ENCODE assay signal across 2 cellular contexts in the genomic region with DNA sequence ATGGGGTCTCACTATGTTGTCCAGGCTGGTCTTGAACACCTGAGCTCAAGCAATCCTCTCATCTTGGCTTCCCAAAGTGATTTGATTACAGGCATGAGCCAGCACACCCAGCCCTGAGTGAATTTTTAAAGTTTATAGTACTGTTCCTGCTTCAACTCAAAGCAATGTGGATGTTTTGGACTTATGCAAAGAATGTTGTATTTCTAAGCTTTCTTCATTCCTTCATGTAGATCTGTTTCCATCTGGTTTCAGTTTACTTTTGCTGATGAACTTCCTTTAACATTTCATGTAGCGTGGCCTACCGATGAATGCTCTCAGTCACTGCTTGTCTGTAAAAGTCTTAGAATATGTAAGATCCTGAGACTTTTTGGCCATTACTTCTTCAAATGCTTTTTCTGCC.
TF ChIP-seq lines count a peak whose summit lies in the region.

No MANE protein-coding gene starts in this region.

TF ChIP-seq in SK-N-SH, 30 proteins besides CTCF, POLR2A, EP300 and RAD21:
- TF ChIP-seq, protein P1, sequence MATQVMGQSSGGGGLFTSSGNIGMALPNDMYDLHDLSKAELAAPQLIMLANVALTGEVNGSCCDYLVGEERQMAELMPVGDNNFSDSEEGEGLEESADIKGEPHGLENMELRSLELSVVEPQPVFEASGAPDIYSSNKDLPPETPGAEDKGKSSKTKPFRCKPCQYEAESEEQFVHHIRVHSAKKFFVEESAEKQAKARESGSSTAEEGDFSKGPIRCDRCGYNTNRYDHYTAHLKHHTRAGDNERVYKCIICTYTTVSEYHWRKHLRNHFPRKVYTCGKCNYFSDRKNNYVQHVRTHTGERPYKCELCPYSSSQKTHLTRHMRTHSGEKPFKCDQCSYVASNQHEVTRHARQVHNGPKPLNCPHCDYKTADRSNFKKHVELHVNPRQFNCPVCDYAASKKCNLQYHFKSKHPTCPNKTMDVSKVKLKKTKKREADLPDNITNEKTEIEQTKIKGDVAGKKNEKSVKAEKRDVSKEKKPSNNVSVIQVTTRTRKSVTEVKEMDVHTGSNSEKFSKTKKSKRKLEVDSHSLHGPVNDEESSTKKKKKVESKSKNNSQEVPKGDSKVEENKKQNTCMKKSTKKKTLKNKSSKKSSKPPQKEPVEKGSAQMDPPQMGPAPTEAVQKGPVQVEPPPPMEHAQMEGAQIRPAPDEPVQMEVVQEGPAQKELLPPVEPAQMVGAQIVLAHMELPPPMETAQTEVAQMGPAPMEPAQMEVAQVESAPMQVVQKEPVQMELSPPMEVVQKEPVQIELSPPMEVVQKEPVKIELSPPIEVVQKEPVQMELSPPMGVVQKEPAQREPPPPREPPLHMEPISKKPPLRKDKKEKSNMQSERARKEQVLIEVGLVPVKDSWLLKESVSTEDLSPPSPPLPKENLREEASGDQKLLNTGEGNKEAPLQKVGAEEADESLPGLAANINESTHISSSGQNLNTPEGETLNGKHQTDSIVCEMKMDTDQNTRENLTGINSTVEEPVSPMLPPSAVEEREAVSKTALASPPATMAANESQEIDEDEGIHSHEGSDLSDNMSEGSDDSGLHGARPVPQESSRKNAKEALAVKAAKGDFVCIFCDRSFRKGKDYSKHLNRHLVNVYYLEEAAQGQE (IDR thresholded peaks at IDR 0.05; ENCODE audit: low read depth, low read length): no peak
- TF ChIP-seq FOSL2 (IDR thresholded peaks at IDR 0.05; ENCODE audit: borderline replicate concordance, low read depth): no peak
- TF ChIP-seq SMC3 (IDR thresholded peaks at IDR 0.05; ENCODE audit: low read depth, low read length): no peak
- TF ChIP-seq, protein P2, sequence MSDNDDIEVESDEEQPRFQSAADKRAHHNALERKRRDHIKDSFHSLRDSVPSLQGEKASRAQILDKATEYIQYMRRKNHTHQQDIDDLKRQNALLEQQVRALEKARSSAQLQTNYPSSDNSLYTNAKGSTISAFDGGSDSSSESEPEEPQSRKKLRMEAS (IDR thresholded peaks at IDR 0.05; ENCODE audit: low read depth): no peak
- no peak for TF ChIP-seq NFIC (IDR thresholded peaks at IDR 0.05; ENCODE audit: borderline replicate concordance)
- TF ChIP-seq MXI1 (IDR thresholded peaks at IDR 0.05; ENCODE audit: low read depth, low read length): no peak
- no peak for TF ChIP-seq MEF2A (IDR thresholded peaks at IDR 0.05; ENCODE audit: borderline replicate concordance, low read depth)
- TF ChIP-seq EZH2phosphoT487 (IDR thresholded peaks at IDR 0.05; ENCODE audit: borderline replicate concordance, low read depth): no peak
- no peak for TF ChIP-seq TAF1 (IDR thresholded peaks at IDR 0.05; ENCODE audit: borderline replicate concordance, low read depth, low read length)
- no peak for TF ChIP-seq POLR2AphosphoS5 (IDR thresholded peaks at IDR 0.05; ENCODE audit: low read depth, low read length)
- no peak for TF ChIP-seq SIN3A (IDR thresholded peaks at IDR 0.05; ENCODE audit: borderline replicate concordance, low read depth, low read length)
- no peak for TF ChIP-seq ELF1 (IDR thresholded peaks at IDR 0.05)
- TF ChIP-seq, protein P3, sequence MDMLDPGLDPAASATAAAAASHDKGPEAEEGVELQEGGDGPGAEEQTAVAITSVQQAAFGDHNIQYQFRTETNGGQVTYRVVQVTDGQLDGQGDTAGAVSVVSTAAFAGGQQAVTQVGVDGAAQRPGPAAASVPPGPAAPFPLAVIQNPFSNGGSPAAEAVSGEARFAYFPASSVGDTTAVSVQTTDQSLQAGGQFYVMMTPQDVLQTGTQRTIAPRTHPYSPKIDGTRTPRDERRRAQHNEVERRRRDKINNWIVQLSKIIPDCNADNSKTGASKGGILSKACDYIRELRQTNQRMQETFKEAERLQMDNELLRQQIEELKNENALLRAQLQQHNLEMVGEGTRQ (IDR thresholded peaks at IDR 0.05; ENCODE audit: borderline replicate concordance, low read depth, low read length): no peak
- no peak for TF ChIP-seq TCF12 (IDR thresholded peaks at IDR 0.05)
- TF ChIP-seq FOXJ3 (CRISPR knock-in tag; IDR thresholded peaks at IDR 0.05): no peak
- no peak for TF ChIP-seq GATA2 (CRISPR knock-in tag; IDR thresholded peaks at IDR 0.05)
- no peak for TF ChIP-seq GABPA (IDR thresholded peaks at IDR 0.05; ENCODE audit: low read depth)
- TF ChIP-seq RXRA (IDR thresholded peaks at IDR 0.05; ENCODE audit: borderline replicate concordance, low read depth): no peak
- no peak for TF ChIP-seq JUND (IDR thresholded peaks at IDR 0.05)

TF ChIP-seq in K562, 482 proteins besides CTCF, POLR2A, EP300 and RAD21:
- TF ChIP-seq, protein P4, sequence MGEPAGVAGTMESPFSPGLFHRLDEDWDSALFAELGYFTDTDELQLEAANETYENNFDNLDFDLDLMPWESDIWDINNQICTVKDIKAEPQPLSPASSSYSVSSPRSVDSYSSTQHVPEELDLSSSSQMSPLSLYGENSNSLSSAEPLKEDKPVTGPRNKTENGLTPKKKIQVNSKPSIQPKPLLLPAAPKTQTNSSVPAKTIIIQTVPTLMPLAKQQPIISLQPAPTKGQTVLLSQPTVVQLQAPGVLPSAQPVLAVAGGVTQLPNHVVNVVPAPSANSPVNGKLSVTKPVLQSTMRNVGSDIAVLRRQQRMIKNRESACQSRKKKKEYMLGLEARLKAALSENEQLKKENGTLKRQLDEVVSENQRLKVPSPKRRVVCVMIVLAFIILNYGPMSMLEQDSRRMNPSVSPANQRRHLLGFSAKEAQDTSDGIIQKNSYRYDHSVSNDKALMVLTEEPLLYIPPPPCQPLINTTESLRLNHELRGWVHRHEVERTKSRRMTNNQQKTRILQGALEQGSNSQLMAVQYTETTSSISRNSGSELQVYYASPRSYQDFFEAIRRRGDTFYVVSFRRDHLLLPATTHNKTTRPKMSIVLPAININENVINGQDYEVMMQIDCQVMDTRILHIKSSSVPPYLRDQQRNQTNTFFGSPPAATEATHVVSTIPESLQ (CRISPR knock-in tag; IDR thresholded peaks at IDR 0.05): no peak
- 0 out of 2 replicates have a peak, but pooled peaks have one; percentile 24 for TF ChIP-seq ZNF121 (CRISPR knock-in tag; conservative IDR thresholded peaks at IDR 0.05)
- TF ChIP-seq, protein P5, sequence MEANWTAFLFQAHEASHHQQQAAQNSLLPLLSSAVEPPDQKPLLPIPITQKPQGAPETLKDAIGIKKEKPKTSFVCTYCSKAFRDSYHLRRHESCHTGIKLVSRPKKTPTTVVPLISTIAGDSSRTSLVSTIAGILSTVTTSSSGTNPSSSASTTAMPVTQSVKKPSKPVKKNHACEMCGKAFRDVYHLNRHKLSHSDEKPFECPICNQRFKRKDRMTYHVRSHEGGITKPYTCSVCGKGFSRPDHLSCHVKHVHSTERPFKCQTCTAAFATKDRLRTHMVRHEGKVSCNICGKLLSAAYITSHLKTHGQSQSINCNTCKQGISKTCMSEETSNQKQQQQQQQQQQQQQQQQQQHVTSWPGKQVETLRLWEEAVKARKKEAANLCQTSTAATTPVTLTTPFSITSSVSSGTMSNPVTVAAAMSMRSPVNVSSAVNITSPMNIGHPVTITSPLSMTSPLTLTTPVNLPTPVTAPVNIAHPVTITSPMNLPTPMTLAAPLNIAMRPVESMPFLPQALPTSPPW (CRISPR knock-in tag; IDR thresholded peaks at IDR 0.05): no peak
- TF ChIP-seq, protein P6, sequence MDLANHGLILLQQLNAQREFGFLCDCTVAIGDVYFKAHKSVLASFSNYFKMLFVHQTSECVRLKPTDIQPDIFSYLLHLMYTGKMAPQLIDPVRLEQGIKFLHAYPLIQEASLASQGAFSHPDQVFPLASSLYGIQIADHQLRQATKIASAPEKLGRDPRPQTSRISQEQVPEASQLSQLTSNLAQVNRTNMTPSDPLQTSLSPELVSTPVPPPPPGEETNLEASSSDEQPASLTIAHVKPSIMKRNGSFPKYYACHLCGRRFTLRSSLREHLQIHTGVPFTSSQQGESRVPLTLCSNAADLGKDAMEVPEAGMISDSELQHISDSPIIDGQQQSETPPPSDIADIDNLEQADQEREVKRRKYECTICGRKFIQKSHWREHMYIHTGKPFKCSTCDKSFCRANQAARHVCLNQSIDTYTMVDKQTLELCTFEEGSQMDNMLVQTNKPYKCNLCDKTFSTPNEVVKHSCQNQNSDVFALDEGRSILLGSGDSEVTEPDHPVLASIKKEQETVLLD (IDR thresholded peaks at IDR 0.05): no peak
